ENCODE assay signal across 6 cellular contexts in genomic region chr19:46766569-46767317, GRCh38.
DNase-seq lines count a peak whose midpoint lies in the region; ATAC-seq lines count a peak whose summit lies in the region.

No MANE protein-coding gene starts in this region.

- ATAC-seq in HG03159 (IDR thresholded peaks at IDR 0.05; ENCODE audit: unreplicated experiment) = no peak

- peak; percentile 56 for DNase-seq in activated gamma-delta T cell treated with Interleukin-2 at 50 U/mL for 16 hours
- no peak for DNase-seq in activated gamma-delta T cell (lab: John Stamatoyannopoulos, UW)
- DNase-seq in activated CD8-positive, alpha-beta memory T cell treated with anti-CD3 and anti-CD28 coated beads, Interleukin-2, amount 50 U/mL, for 4 hours = peak; percentile 63
- DNase-seq in iris pigment epithelial cell (ENCODE audit: low read depth) = peak; percentile 34
- no peak for DNase-seq in Ammon's horn (ENCODE audit: low spot score)

Comparison
In these comparisons a context has a peak if more than half of its experiments do, and no peak if none do; other contexts are left out.
1. DNase-seq: peak in activated gamma-delta T cell treated with Interleukin-2 at 50 U/mL for 16 hours (single experiment), activated CD8-positive, alpha-beta memory T cell treated with anti-CD3 and anti-CD28 coated beads, Interleukin-2, amount 50 U/mL, for 4 hours (single experiment) and iris pigment epithelial cell (single experiment); none in activated gamma-delta T cell (single experiment) and Ammon's horn (single experiment).